In the genomic region with DNA sequence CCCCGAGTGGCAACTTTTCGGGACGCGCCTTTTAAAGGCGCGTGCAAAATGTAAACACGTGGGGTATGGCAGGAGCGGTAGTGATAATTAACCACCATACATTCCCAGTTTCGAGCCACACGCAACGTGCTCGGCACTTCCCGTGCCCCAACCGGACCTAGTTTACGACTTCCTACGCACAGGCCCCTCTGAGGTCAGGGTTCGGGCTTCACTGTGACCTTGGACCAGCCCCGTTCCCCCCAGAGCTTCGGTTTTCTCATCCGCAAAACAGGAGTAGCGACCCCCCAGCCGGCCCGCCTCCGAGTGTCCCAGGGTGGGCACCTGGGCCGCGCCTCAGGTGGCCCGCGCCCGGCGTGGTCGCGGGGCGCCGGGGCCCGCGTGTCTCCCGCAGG, we compare ENCODE assay signal across 8 cellular contexts. TPM values are rescaled to one million over a fixed set of nuclear protein-coding genes. Genes with fewer than 3 reads are reported as not detected.
DNase-seq lines count a peak whose midpoint lies in the region; ATAC-seq and TF ChIP-seq lines count a peak whose summit lies in the region.

No MANE protein-coding gene starts in this region.

- TF ChIP-seq CTCF in AG04449 (IDR thresholded peaks at IDR 0.05; ENCODE audit: insufficient read depth, low read length, missing control alignments): no peak
- TF ChIP-seq CTCF in nephron progenitor cell (IDR thresholded peaks at IDR 0.05): no peak
- TF ChIP-seq CTCF in thoracic aorta (IDR thresholded peaks at IDR 0.05): no peak

- no peak for DNase-seq in AG04449 (ENCODE audit: low read depth, low spot score)
- no peak for DNase-seq in NT2/D1 (ENCODE audit: low read depth, low spot score)
- DNase-seq in activated T-helper 1 cell treated with Interleukin-2 at 50 U/mL for 16 hours (ENCODE audit: low read depth): peak; percentile 34
- DNase-seq in fibroblast of peridontal ligament (ENCODE audit: extremely low read depth): peak; percentile 27
- peak; percentile 51 for DNase-seq in nephron progenitor cell
- DNase-seq in thoracic aorta (ENCODE audit: low spot score): no peak

- H3K9me3 Mint-ChIP-seq in nephron progenitor cell: no peaks in the 10 kb centered on the region

- H3K27ac ChIP-seq in thoracic aorta: peak overlapping the region; percentile 96 to 97

- H3K4me1 ChIP-seq in NT2/D1 (ENCODE audit: insufficient read depth, insufficient read length): peaks cover 5% of the 10 kb centered on the region
- H3K4me1 ChIP-seq in thoracic aorta (ENCODE audit: control insufficient read depth in 1 of 2, low read depth in 2 of 2): peaks cover 19 to 36% of the 10 kb centered on the region in 2 donors

- H3K4me3 ChIP-seq in AG04449 (ENCODE audit: low read depth, low read length) (peak overlapping the region; percentile 80), NT2/D1 (ENCODE audit: insufficient read length, low read depth) (peak overlapping the region; percentile 97), thoracic aorta (peak overlapping the region; percentile 95)

- H3K27me3 ChIP-seq in NT2/D1 (ENCODE audit: insufficient read depth, insufficient read length) (no peaks in the 10 kb centered on the region), thoracic aorta (replicated peaks; ENCODE audit: insufficient read depth) (no peaks in the 10 kb centered on the region)

- H3K4me1 Mint-ChIP-seq in nephron progenitor cell: peaks cover 43% of the 10 kb centered on the region

- H3K9ac ChIP-seq in NT2/D1 (ENCODE audit: insufficient read length, low read depth): peak overlapping the region; percentile 70

- peak overlapping the region; percentile 100 for H3K4me3 Mint-ChIP-seq in nephron progenitor cell

- peaks cover 65% of the 10 kb centered on the region for H3K36me3 ChIP-seq in NT2/D1 (ENCODE audit: insufficient read depth, insufficient read length, low read length)
- peaks cover 6% of the 10 kb centered on the region for H3K36me3 ChIP-seq in thoracic aorta

- peaks cover 49% of the 10 kb centered on the region for H3K36me3 Mint-ChIP-seq in nephron progenitor cell (ENCODE audit: low read depth)

- no peak overlapping the region for H3K27ac Mint-ChIP-seq in nephron progenitor cell

- peaks cover 4% of the 10 kb centered on the region for H3K27me3 Mint-ChIP-seq in nephron progenitor cell (ENCODE audit: low read depth, poor library complexity)

- H3K9me3 ChIP-seq in NT2/D1 (ENCODE audit: insufficient read depth, low read length) (peaks cover 42% of the 10 kb centered on the region), thoracic aorta (no peaks in the 10 kb centered on the region)

- POLR2A ChIA-PET in AG04449 (lab: Yijun Ruan, JAX): interaction anchor here (0.6 to 2.5 kb wide), 11 partner anchors 10 to 529 kb away, joined by 3 to 33 read pairs (median 7); a partner anchor contains a TSS

- CTCF ChIA-PET in AG04449 (lab: Yijun Ruan, JAX): interaction anchor here (1.2 to 2.4 kb wide), 9 partner anchors 10 to 474 kb away, joined by 3 to 16 read pairs (median 4); no protein-coding TSS in a partner anchor

- peak; percentile 49 for ATAC-seq in GM18867 (IDR thresholded peaks at IDR 0.05; ENCODE audit: unreplicated experiment)
- ATAC-seq in HG03095 (IDR thresholded peaks at IDR 0.05; ENCODE audit: unreplicated experiment): peak; percentile 34
- ATAC-seq in thoracic aorta (ENCODE audit: insufficient number of reproducible peaks, low FRiP score, low read depth): no peak

RNA-seq across cellular contexts. Expression of a gene that starts 0.5 kb away (rescaled TPM):
- 1 to 10 TPM; 6.6 to 7.5 TPM for total RNA-seq in thoracic aorta

RNA-seq across cellular contexts. Expression of a gene that starts 0.6 kb away (rescaled TPM):
- total RNA-seq in thoracic aorta: 100 to 1,000 TPM; 161 to 195 TPM

RNA-seq across cellular contexts. Expression of a gene that starts 54.2 kb away (rescaled TPM):
- total RNA-seq in thoracic aorta: 10 to 100 TPM; 49.2 to 57.1 TPM

RNA-seq across cellular contexts. Expression of a gene that starts 54.4 kb away (rescaled TPM):
- total RNA-seq in thoracic aorta: 1 to 10 TPM; 4.9 TPM

Comparison
In these comparisons a context has a peak if more than half of its experiments do, and no peak if none do; other contexts are left out.
1. DNase-seq: peak in activated T-helper 1 cell treated with Interleukin-2 at 50 U/mL for 16 hours (single experiment), fibroblast of peridontal ligament (single experiment) and nephron progenitor cell (single experiment); none in AG04449 (single experiment), NT2/D1 (single experiment) and thoracic aorta (single experiment).
2. Peak in every context shown above with its lines, with median percentiles within 50 percentile points of each other: H3K4me3 ChIP-seq.